In the genomic region with DNA sequence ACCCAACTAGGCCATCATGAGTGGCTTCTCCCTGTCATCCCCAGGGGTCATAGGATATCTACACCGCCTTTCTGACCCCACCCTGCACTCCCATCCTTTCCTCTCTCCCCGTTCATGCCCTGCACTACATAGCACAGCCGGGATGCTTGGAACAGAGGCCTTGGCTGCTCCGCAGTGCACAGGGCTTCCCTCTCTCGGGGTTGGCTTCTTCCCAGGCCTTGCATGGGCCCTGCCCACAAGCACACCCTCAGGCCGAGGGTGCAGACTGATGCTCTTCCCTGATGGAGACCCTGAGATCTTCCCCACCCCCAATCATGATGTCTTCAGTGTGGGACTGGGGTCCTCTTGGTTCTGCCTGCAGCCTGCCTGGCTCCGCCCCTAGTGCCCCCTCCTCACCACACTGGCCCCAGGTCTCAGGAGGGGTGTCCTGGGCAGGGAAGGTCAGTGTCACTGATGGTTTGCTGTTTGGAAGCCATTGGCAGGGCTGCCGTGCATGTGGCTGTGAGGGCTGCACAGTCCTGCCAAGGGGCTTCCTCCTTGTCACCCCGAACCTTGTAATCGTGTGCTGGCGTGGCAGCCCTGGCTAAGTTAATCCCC, we compare ENCODE assay signal across 1 cellular context.
A peak's percentile ranks its signal among the peaks of the same experiment; 100 is the strongest.
TF ChIP-seq lines count a peak whose summit lies in the region.

No MANE protein-coding gene starts in this region.

TF ChIP-seq in HepG2, 621 proteins besides CTCF, POLR2A, EP300 and RAD21:
- TF ChIP-seq ZMYM3 (CRISPR knock-in tag; IDR thresholded peaks at IDR 0.05) (no peak), NFKB2 (CRISPR knock-in tag; IDR thresholded peaks at IDR 0.05; ENCODE audit: borderline replicate concordance) (no peak), AGO2 (optimal IDR thresholded peaks at IDR 0.05; ENCODE audit: low read depth, low read length) (peak; percentile 48), ZNF468 (CRISPR knock-in tag; IDR thresholded peaks at IDR 0.05) (no peak)
- TF ChIP-seq, protein P1, sequence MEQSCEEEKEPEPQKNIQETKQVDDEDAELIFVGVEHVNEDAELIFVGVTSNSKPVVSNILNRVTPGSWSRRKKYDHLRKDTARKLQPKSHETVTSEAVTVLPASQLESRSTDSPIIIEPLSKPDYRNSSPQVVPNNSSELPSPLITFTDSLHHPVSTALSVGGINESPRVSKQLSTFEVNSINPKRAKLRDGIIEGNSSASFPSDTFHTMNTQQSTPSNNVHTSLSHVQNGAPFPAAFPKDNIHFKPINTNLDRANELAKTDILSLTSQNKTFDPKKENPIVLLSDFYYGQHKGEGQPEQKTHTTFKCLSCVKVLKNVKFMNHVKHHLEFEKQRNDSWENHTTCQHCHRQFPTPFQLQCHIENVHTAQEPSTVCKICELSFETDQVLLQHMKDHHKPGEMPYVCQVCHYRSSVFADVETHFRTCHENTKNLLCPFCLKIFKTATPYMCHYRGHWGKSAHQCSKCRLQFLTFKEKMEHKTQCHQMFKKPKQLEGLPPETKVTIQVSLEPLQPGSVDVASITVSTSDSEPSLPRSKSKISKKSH (CRISPR knock-in tag; IDR thresholded peaks at IDR 0.05; ENCODE audit: borderline replicate concordance): peak; percentile 10; the same call in 1 of the 2 replicates
- TF ChIP-seq, protein P2, sequence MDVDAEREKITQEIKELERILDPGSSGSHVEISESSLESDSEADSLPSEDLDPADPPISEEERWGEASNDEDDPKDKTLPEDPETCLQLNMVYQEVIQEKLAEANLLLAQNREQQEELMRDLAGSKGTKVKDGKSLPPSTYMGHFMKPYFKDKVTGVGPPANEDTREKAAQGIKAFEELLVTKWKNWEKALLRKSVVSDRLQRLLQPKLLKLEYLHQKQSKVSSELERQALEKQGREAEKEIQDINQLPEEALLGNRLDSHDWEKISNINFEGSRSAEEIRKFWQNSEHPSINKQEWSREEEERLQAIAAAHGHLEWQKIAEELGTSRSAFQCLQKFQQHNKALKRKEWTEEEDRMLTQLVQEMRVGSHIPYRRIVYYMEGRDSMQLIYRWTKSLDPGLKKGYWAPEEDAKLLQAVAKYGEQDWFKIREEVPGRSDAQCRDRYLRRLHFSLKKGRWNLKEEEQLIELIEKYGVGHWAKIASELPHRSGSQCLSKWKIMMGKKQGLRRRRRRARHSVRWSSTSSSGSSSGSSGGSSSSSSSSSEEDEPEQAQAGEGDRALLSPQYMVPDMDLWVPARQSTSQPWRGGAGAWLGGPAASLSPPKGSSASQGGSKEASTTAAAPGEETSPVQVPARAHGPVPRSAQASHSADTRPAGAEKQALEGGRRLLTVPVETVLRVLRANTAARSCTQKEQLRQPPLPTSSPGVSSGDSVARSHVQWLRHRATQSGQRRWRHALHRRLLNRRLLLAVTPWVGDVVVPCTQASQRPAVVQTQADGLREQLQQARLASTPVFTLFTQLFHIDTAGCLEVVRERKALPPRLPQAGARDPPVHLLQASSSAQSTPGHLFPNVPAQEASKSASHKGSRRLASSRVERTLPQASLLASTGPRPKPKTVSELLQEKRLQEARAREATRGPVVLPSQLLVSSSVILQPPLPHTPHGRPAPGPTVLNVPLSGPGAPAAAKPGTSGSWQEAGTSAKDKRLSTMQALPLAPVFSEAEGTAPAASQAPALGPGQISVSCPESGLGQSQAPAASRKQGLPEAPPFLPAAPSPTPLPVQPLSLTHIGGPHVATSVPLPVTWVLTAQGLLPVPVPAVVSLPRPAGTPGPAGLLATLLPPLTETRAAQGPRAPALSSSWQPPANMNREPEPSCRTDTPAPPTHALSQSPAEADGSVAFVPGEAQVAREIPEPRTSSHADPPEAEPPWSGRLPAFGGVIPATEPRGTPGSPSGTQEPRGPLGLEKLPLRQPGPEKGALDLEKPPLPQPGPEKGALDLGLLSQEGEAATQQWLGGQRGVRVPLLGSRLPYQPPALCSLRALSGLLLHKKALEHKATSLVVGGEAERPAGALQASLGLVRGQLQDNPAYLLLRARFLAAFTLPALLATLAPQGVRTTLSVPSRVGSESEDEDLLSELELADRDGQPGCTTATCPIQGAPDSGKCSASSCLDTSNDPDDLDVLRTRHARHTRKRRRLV (CRISPR knock-in tag; IDR thresholded peaks at IDR 0.05): 0 out of 2 replicates have a peak, but pooled peaks have one; percentile 20
